1 cellular context compared by ENCODE assay signal in genomic region chr20:50146214-50146613, GRCh38.
TF ChIP-seq lines count a peak whose summit lies in the region.

No MANE protein-coding gene starts in this region.

TF ChIP-seq in WTC11, 78 proteins besides CTCF, POLR2A, EP300 and RAD21 (continued from another document):
- TF ChIP-seq USF2 (CRISPR knock-in tag; IDR thresholded peaks at IDR 0.05): no peak
- no peak for TF ChIP-seq CREM (CRISPR knock-in tag; IDR thresholded peaks at IDR 0.05)
- no peak for TF ChIP-seq STAT6 (CRISPR knock-in tag; conservative IDR thresholded peaks at IDR 0.05; ENCODE audit: low read depth)
- no peak for TF ChIP-seq ATF3 (CRISPR knock-in tag; conservative IDR thresholded peaks at IDR 0.05)
